1 cellular context compared by ENCODE assay signal in genomic region chr1:43206721-43207228, GRCh38.
TF ChIP-seq lines count a peak whose summit lies in the region.

No MANE protein-coding gene starts in this region.

TF ChIP-seq in HepG2, 621 proteins besides CTCF, POLR2A, EP300 and RAD21 (continued from another document and continues in another):
- 0 out of 2 replicates have a peak, but pooled peaks have one; percentile 25 for TF ChIP-seq ZBTB26 (CRISPR knock-in tag; IDR thresholded peaks at IDR 0.05; ENCODE audit: borderline replicate concordance)
- no peak for TF ChIP-seq PCBP2 (optimal IDR thresholded peaks at IDR 0.05; ENCODE audit: low read depth, low read length, poor library complexity, severe bottlenecking)
- TF ChIP-seq KLF11 (CRISPR knock-in tag; IDR thresholded peaks at IDR 0.05) = no peak
- peak; percentile 80 for TF ChIP-seq PAXIP1 (CRISPR knock-in tag; conservative IDR thresholded peaks at IDR 0.05)
- no peak for TF ChIP-seq DNMT1 (CRISPR knock-in tag; IDR thresholded peaks at IDR 0.05)
- no peak for TF ChIP-seq SOX6 (IDR thresholded peaks at IDR 0.05)
- peak; percentile 68 for TF ChIP-seq SOX6 (CRISPR knock-in tag; IDR thresholded peaks at IDR 0.05)
- TF ChIP-seq KAT8 (CRISPR knock-in tag; IDR thresholded peaks at IDR 0.05) = peak; percentile 72
- TF ChIP-seq ZFX (CRISPR knock-in tag; IDR thresholded peaks at IDR 0.05; ENCODE audit: low read depth) = peak; percentile 65; the same call in 1 of the 2 replicates
- peak; percentile 54 for TF ChIP-seq SALL1 (CRISPR knock-in tag; IDR thresholded peaks at IDR 0.05)
- no peak for TF ChIP-seq SPEN (CRISPR knock-in tag; IDR thresholded peaks at IDR 0.05; ENCODE audit: low read depth)
- no peak for TF ChIP-seq ZNF781 (CRISPR knock-in tag; IDR thresholded peaks at IDR 0.05; ENCODE audit: borderline replicate concordance, not compliant biosample characterization)
- TF ChIP-seq GABPA (IDR thresholded peaks at IDR 0.05; ENCODE audit: low read depth, low read length) = peak; percentile 24; the same call in 1 of the 2 replicates
- peak; percentile 89 for TF ChIP-seq GABPA (CRISPR knock-in tag; IDR thresholded peaks at IDR 0.05; ENCODE audit: low read depth)
- TF ChIP-seq AKAP8 (CRISPR knock-in tag; IDR thresholded peaks at IDR 0.05) = no peak
- TF ChIP-seq ZNF749 (CRISPR knock-in tag; IDR thresholded peaks at IDR 0.05; ENCODE audit: borderline replicate concordance) = no peak
- no peak for TF ChIP-seq RARG (CRISPR knock-in tag; IDR thresholded peaks at IDR 0.05; ENCODE audit: low read depth)
- no peak for TF ChIP-seq MYPOP (CRISPR knock-in tag; IDR thresholded peaks at IDR 0.05)
- TF ChIP-seq FLYWCH1 (CRISPR knock-in tag; IDR thresholded peaks at IDR 0.05) = no peak
- no peak for TF ChIP-seq NFYC (CRISPR knock-in tag; IDR thresholded peaks at IDR 0.05)
- TF ChIP-seq PRDM4 (CRISPR knock-in tag; IDR thresholded peaks at IDR 0.05; ENCODE audit: borderline replicate concordance) = no peak
- TF ChIP-seq ZNF205 (CRISPR knock-in tag; IDR thresholded peaks at IDR 0.05) = no peak
- no peak for TF ChIP-seq SAFB2 (CRISPR knock-in tag; IDR thresholded peaks at IDR 0.05; ENCODE audit: borderline replicate concordance, low read depth)
- no peak for TF ChIP-seq POLR2G (IDR thresholded peaks at IDR 0.05; ENCODE audit: low read depth, low read length)
- no peak for TF ChIP-seq ZNF253 (CRISPR knock-in tag; IDR thresholded peaks at IDR 0.05; ENCODE audit: borderline replicate concordance)
- 0 out of 2 replicates have a peak, but pooled peaks have one; percentile 38 for TF ChIP-seq KDM2A (CRISPR knock-in tag; IDR thresholded peaks at IDR 0.05; ENCODE audit: borderline replicate concordance, low read depth)
- peak; percentile 69 for TF ChIP-seq ASH2L (IDR thresholded peaks at IDR 0.05; ENCODE audit: insufficient read length, low read depth, low read length)
- TF ChIP-seq ZNF556 (CRISPR knock-in tag; IDR thresholded peaks at IDR 0.05; ENCODE audit: borderline replicate concordance) = 0 out of 2 replicates have a peak, but pooled peaks have one; percentile 28
- TF ChIP-seq BHLHE40 (IDR thresholded peaks at IDR 0.05; ENCODE audit: low read length) = peak; percentile 61; the same call in 1 of the 2 replicates
- TF ChIP-seq ZNF782 (CRISPR knock-in tag; IDR thresholded peaks at IDR 0.05; ENCODE audit: borderline replicate concordance) = no peak
- TF ChIP-seq KDM6A (CRISPR knock-in tag; IDR thresholded peaks at IDR 0.05; ENCODE audit: low read depth) = 0 out of 2 replicates have a peak, but pooled peaks have one; percentile 37
- peak; percentile 45; the same call in 1 of the 2 replicates for TF ChIP-seq POGZ (CRISPR knock-in tag; IDR thresholded peaks at IDR 0.05)
- TF ChIP-seq HMG20A (CRISPR knock-in tag; IDR thresholded peaks at IDR 0.05; ENCODE audit: borderline replicate concordance) = no peak; the same call in 1 of the 2 replicates
- TF ChIP-seq ZNF160 (CRISPR knock-in tag; IDR thresholded peaks at IDR 0.05) = no peak
- TF ChIP-seq NFIC (IDR thresholded peaks at IDR 0.05; ENCODE audit: low read length) = no peak
- TF ChIP-seq SMARCC2 (IDR thresholded peaks at IDR 0.05) = no peak
- TF ChIP-seq FOXK2 (IDR thresholded peaks at IDR 0.05) = no peak
- TF ChIP-seq MAF1 (CRISPR knock-in tag; IDR thresholded peaks at IDR 0.05; ENCODE audit: borderline replicate concordance) = no peak
- TF ChIP-seq MXD3 (CRISPR knock-in tag; IDR thresholded peaks at IDR 0.05) = 0 out of 2 replicates have a peak, but pooled peaks have one; percentile 32
- TF ChIP-seq RBAK (CRISPR knock-in tag; IDR thresholded peaks at IDR 0.05) = no peak
- no peak for TF ChIP-seq ZNF777 (CRISPR knock-in tag; IDR thresholded peaks at IDR 0.05)
- no peak for TF ChIP-seq ESRRA (CRISPR knock-in tag; IDR thresholded peaks at IDR 0.05; ENCODE audit: low read depth)
- TF ChIP-seq SOX13 (IDR thresholded peaks at IDR 0.05) = 0 out of 2 replicates have a peak, but pooled peaks have one; percentile 47
- peak in 1 of 2 experiments; percentile 42; a peak in 1 of 4 replicates for TF ChIP-seq SOX13 (CRISPR knock-in tag; conservative IDR thresholded peaks at IDR 0.05 in 1 of 2, IDR thresholded peaks at IDR 0.05 in 1 of 2)
- TF ChIP-seq HOMEZ (CRISPR knock-in tag; IDR thresholded peaks at IDR 0.05; ENCODE audit: low read depth) = 0 out of 2 replicates have a peak, but pooled peaks have one; percentile 41
- TF ChIP-seq SMAD9 (CRISPR knock-in tag; IDR thresholded peaks at IDR 0.05) = no peak
- no peak for TF ChIP-seq ZNF121 (CRISPR knock-in tag; IDR thresholded peaks at IDR 0.05)
- 0 out of 2 replicates have a peak, but pooled peaks have one; percentile 11 for TF ChIP-seq ZBED4 (CRISPR knock-in tag; IDR thresholded peaks at IDR 0.05; ENCODE audit: borderline replicate concordance)
- TF ChIP-seq ZNF784 (CRISPR knock-in tag; IDR thresholded peaks at IDR 0.05; ENCODE audit: borderline replicate concordance) = no peak
- TF ChIP-seq ZNF816 (CRISPR knock-in tag; IDR thresholded peaks at IDR 0.05; ENCODE audit: borderline replicate concordance) = no peak
- peak; percentile 75; the same call in 1 of the 2 replicates for TF ChIP-seq ZSCAN29 (CRISPR knock-in tag; conservative IDR thresholded peaks at IDR 0.05)
- no peak for TF ChIP-seq FOXA1 (IDR thresholded peaks at IDR 0.05)
- peak; percentile 51; the same call in 1 of the 2 replicates for TF ChIP-seq FOXA1 (CRISPR knock-in tag; IDR thresholded peaks at IDR 0.05)
- TF ChIP-seq PBX2 (CRISPR knock-in tag; IDR thresholded peaks at IDR 0.05) = no peak
- peak; percentile 80 for TF ChIP-seq MED1 (CRISPR knock-in tag; IDR thresholded peaks at IDR 0.05)
